ENCODE assay signal across 27 cellular contexts in the genomic region with DNA sequence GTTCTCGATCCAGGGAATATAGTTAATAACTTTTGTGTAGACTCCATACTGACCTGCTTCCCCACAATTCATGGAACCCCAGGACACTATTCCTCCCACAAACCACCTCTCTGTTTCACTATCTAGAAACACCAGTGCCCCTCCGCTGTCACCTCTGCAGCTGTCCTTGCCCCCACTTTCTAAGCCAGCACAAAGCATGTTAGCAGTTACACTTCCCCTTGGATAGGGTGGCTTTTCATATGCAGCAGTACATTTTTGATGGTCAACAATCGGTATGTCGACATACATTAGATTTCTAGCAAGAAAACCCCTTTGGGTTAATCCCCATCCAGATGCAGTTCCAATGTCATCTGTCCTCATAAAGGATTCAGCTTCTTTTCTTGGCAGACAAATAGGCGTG. TPM values are rescaled to one million over a fixed set of nuclear protein-coding genes. Genes with fewer than 3 reads are reported as not detected.
DNase-seq lines count a peak whose midpoint lies in the region; ATAC-seq and TF ChIP-seq lines count a peak whose summit lies in the region.
"Had no signal": no experiment of that assay in that cellular context is flagged by ENCODE, and none has a peak within 500 bp of the region (broad histone marks: within the 10 kb centered on the region; RNA-seq: fewer than 3 reads in every experiment).

No MANE protein-coding gene starts in this region.

- peaks cover 50% of the 10 kb centered on the region for H3K36me3 Mint-ChIP-seq in activated CD4-positive, alpha-beta T cell treated with anti-CD3 and anti-CD28 coated beads, Interleukin-2, amount 10 ng/mL, durations not matched to agents 24 days and 14 days (ENCODE audit: low read depth)
- H3K36me3 Mint-ChIP-seq in CD4-positive, CD25-positive, alpha-beta regulatory T cell: peaks cover 35% of the 10 kb centered on the region
- peaks cover 67% of the 10 kb centered on the region for H3K36me3 Mint-ChIP-seq in activated T-helper 17 cell treated with anti-CD3 and anti-CD28 coated beads, Interleukin-2, amount 50 U/mL, for 72 hours (ENCODE audit: low read depth)
- H3K36me3 Mint-ChIP-seq in glutamatergic neuron (ENCODE audit: unreplicated experiment): peaks cover 5% of the 10 kb centered on the region

- no peaks in the 10 kb centered on the region for H3K9me3 Mint-ChIP-seq in activated CD4-positive, alpha-beta T cell treated with anti-CD3 and anti-CD28 coated beads, Interleukin-2, amount 10 ng/mL, durations not matched to agents 24 days and 14 days
- H3K9me3 Mint-ChIP-seq in CD4-positive, CD25-positive, alpha-beta regulatory T cell: no peaks in the 10 kb centered on the region
- H3K9me3 Mint-ChIP-seq in activated T-helper 17 cell treated with anti-CD3 and anti-CD28 coated beads, Interleukin-2, amount 50 U/mL, for 72 hours: no peaks in the 10 kb centered on the region
- H3K9me3 Mint-ChIP-seq in glutamatergic neuron (ENCODE audit: unreplicated experiment): no peaks in the 10 kb centered on the region
- H3K9me3 Mint-ChIP-seq: CD14-positive monocyte; effector memory CD8-positive, alpha-beta T cell; neural progenitor cell; stimulated activated effector memory CD8-positive, alpha-beta T cell treated with anti-CD3 and anti-CD28 coated beads, Interleukin-12 subunit alpha, Interleukin-12 subunit beta, amount 100 ng/mL, for 72 hours had no signal

- H3K4me1 ChIP-seq in CD4-positive, CD25-positive, alpha-beta regulatory T cell (ENCODE audit: control insufficient read depth, insufficient read depth, low read length, poor library complexity, severe bottlenecking): no peaks in the 10 kb centered on the region
- H3K4me1 ChIP-seq: neural progenitor cell, parathyroid adenoma had no signal

- no peak overlapping the region for H3K4me3 Mint-ChIP-seq in activated CD4-positive, alpha-beta T cell treated with anti-CD3 and anti-CD28 coated beads, Interleukin-2, amount 10 ng/mL, durations not matched to agents 24 days and 14 days
- no peak overlapping the region for H3K4me3 Mint-ChIP-seq in CD4-positive, CD25-positive, alpha-beta regulatory T cell
- no peak overlapping the region for H3K4me3 Mint-ChIP-seq in activated T-helper 17 cell treated with anti-CD3 and anti-CD28 coated beads, Interleukin-2, amount 50 U/mL, for 72 hours
- no peak overlapping the region for H3K4me3 Mint-ChIP-seq in glutamatergic neuron (ENCODE audit: unreplicated experiment)
- H3K4me3 Mint-ChIP-seq: CD14-positive monocyte; effector memory CD8-positive, alpha-beta T cell; neural progenitor cell; stimulated activated effector memory CD8-positive, alpha-beta T cell treated with anti-CD3 and anti-CD28 coated beads, Interleukin-12 subunit alpha, Interleukin-12 subunit beta, amount 100 ng/mL, for 72 hours had no signal

- DNase-seq in activated CD4-positive, alpha-beta T cell treated with anti-CD3 and anti-CD28 coated beads, Interleukin-2, amount 10 ng/mL, durations not matched to agents 24 days and 14 days: no peak
- DNase-seq in activated CD4-positive, alpha-beta T cell treated with anti-CD3 and anti-CD28 coated beads, Interleukin-2, amount 50 U/mL, for 48 hours: no peak
- no peak for DNase-seq in CD4-positive, CD25-positive, alpha-beta regulatory T cell
- DNase-seq in glutamatergic neuron (no peak), NK-92 (lab: John Stamatoyannopoulos, UW; ENCODE audit: unreplicated experiment) (no peak)
- DNase-seq: activated CD4-positive, alpha-beta T cell treated with anti-CD3 and anti-CD28 coated beads, Interleukin-2, amount 50 U/mL, for 4 hours; activated CD8-positive, alpha-beta memory T cell treated with anti-CD3 and anti-CD28 coated beads, Interleukin-2, amount 50 U/mL, for 48 hours; activated effector memory CD4-positive, alpha-beta T cell treated with anti-CD3 and anti-CD28 coated beads, Interleukin-2, amount 50 U/mL, for 16 hours; cortex of kidney; effector memory CD8-positive, alpha-beta T cell; foreskin keratinocyte; H7; mucosa of descending colon; NCI-H2029 treated with DMSO at 0.1 percent for 48 hours; right cardiac atrium; stimulated activated CD4-positive, alpha-beta T cell treated with anti-CD3 and anti-CD28 coated beads, Interleukin-4, amount 100 ng/mL, for 24 hours had no signal

- no peak for TF ChIP-seq CTCF in glutamatergic neuron (IDR thresholded peaks at IDR 0.05; ENCODE audit: partially characterized antibody, unreplicated experiment)

- peaks cover 56% of the 10 kb centered on the region for H3K36me3 ChIP-seq in CD4-positive, CD25-positive, alpha-beta regulatory T cell (ENCODE audit: control insufficient read depth, insufficient read depth, low read length)

- H3K27ac Mint-ChIP-seq in activated CD4-positive, alpha-beta T cell treated with anti-CD3 and anti-CD28 coated beads, Interleukin-2, amount 10 ng/mL, durations not matched to agents 24 days and 14 days: peak overlapping the region; percentile 9
- peak overlapping the region in 2 of 3 donors; percentile 4 to 13 for H3K27ac Mint-ChIP-seq in CD4-positive, CD25-positive, alpha-beta regulatory T cell
- H3K27ac Mint-ChIP-seq in activated T-helper 17 cell treated with anti-CD3 and anti-CD28 coated beads, Interleukin-2, amount 50 U/mL, for 72 hours: peak overlapping the region; percentile 75
- H3K27ac Mint-ChIP-seq in glutamatergic neuron (ENCODE audit: unreplicated experiment): peak overlapping the region; percentile 49
- H3K27ac Mint-ChIP-seq: neural progenitor cell; stimulated activated effector memory CD8-positive, alpha-beta T cell treated with anti-CD3 and anti-CD28 coated beads, Interleukin-12 subunit alpha, Interleukin-12 subunit beta, amount 100 ng/mL, for 72 hours had no signal

- H3K27me3 Mint-ChIP-seq in activated CD4-positive, alpha-beta T cell treated with anti-CD3 and anti-CD28 coated beads, Interleukin-2, amount 10 ng/mL, durations not matched to agents 24 days and 14 days: no peaks in the 10 kb centered on the region
- H3K27me3 Mint-ChIP-seq in CD4-positive, CD25-positive, alpha-beta regulatory T cell: no peaks in the 10 kb centered on the region
- H3K27me3 Mint-ChIP-seq in activated T-helper 17 cell treated with anti-CD3 and anti-CD28 coated beads, Interleukin-2, amount 50 U/mL, for 72 hours: no peaks in the 10 kb centered on the region
- peaks cover 3% of the 10 kb centered on the region for H3K27me3 Mint-ChIP-seq in glutamatergic neuron (ENCODE audit: unreplicated experiment)
- H3K27me3 Mint-ChIP-seq: effector memory CD8-positive, alpha-beta T cell had no signal

- no peaks in the 10 kb centered on the region for H3K27me3 ChIP-seq in CD4-positive, CD25-positive, alpha-beta regulatory T cell (ENCODE audit: control insufficient read depth, insufficient read depth, low read length)
- H3K27me3 ChIP-seq: esophagus muscularis mucosa, foreskin keratinocyte, neural progenitor cell, suprapubic skin had no signal

- H3K9me3 ChIP-seq in CD4-positive, CD25-positive, alpha-beta regulatory T cell (ENCODE audit: control insufficient read depth in 2 of 2, low read length in 2 of 2): no peaks in the 10 kb centered on the region
- H3K9me3 ChIP-seq: esophagus muscularis mucosa, mucosa of descending colon, suprapubic skin had no signal

- ATAC-seq in CD4-positive, CD25-positive, alpha-beta regulatory T cell (ENCODE audit: low read depth in 2 of 2): no peak
- ATAC-seq in activated T-helper 17 cell treated with anti-CD3 and anti-CD28 coated beads, Interleukin-2, amount 50 U/mL, for 72 hours (replicated peaks): no peak
- no peak for ATAC-seq in HG03342 (IDR thresholded peaks at IDR 0.05; ENCODE audit: unreplicated experiment)
- no peak for ATAC-seq in HG03354 (IDR thresholded peaks at IDR 0.05; ENCODE audit: poor library complexity, severe bottlenecking, unreplicated experiment)
- ATAC-seq: effector memory CD8-positive, alpha-beta T cell; foreskin keratinocyte; mucosa of descending colon; right cardiac atrium; stimulated activated effector memory CD8-positive, alpha-beta T cell treated with anti-CD3 and anti-CD28 coated beads, Interleukin-12 subunit alpha, Interleukin-12 subunit beta, amount 100 ng/mL, for 72 hours had no signal

- no peak overlapping the region for H3K4me3 ChIP-seq in CD4-positive, CD25-positive, alpha-beta regulatory T cell (ENCODE audit: low read depth, low read length)
- H3K4me3 ChIP-seq: esophagus muscularis mucosa, lung, mucosa of descending colon, neural progenitor cell, suprapubic skin had no signal

- H3K4me1 Mint-ChIP-seq in activated CD4-positive, alpha-beta T cell treated with anti-CD3 and anti-CD28 coated beads, Interleukin-2, amount 10 ng/mL, durations not matched to agents 24 days and 14 days: peaks cover 9% of the 10 kb centered on the region
- H3K4me1 Mint-ChIP-seq in CD4-positive, CD25-positive, alpha-beta regulatory T cell: peaks cover 4 to 32% (median 16%) of the 10 kb centered on the region in 4 donors
- H3K4me1 Mint-ChIP-seq in activated T-helper 17 cell treated with anti-CD3 and anti-CD28 coated beads, Interleukin-2, amount 50 U/mL, for 72 hours: peaks cover 16% of the 10 kb centered on the region
- no peaks in the 10 kb centered on the region for H3K4me1 Mint-ChIP-seq in glutamatergic neuron (ENCODE audit: low read depth, unreplicated experiment)
- H3K4me1 Mint-ChIP-seq: CD14-positive monocyte, neural progenitor cell had no signal

- intact Hi-C loops in activated CD4-positive, alpha-beta T cell treated with anti-CD3 and anti-CD28 coated beads, Interleukin-2, amount 10 ng/mL, durations not matched to agents 24 days and 14 days (cut with micrococcal nuclease): no loop called here

- no peak overlapping the region for H3K27ac ChIP-seq in CD4-positive, CD25-positive, alpha-beta regulatory T cell (ENCODE audit: insufficient read depth, low read length, poor library complexity, severe bottlenecking)
- H3K27ac ChIP-seq: esophagus muscularis mucosa, foreskin keratinocyte, parathyroid adenoma, suprapubic skin had no signal

RNA-seq across cellular contexts. Expression of a gene that starts 14.4 kb away (rescaled TPM):
- total RNA-seq in activated CD4-positive, alpha-beta T cell treated with anti-CD3 and anti-CD28 coated beads, Interleukin-2, amount 10 ng/mL, durations not matched to agents 24 days and 14 days: 211 and 224 TPM in 2 replicates
- 132 TPM for total RNA-seq in CD4-positive, CD25-positive, alpha-beta regulatory T cell
- 10 to 100 TPM; 65.1 to 91.9 (median 74.8) TPM for polyA plus RNA-seq in CD4-positive, CD25-positive, alpha-beta regulatory T cell
- 100 to 1,000 TPM; 120 to 186 TPM for total RNA-seq in activated T-helper 17 cell treated with anti-CD3 and anti-CD28 coated beads, Interleukin-2, amount 50 U/mL, for 72 hours
- total RNA-seq in glutamatergic neuron (ENCODE audit: unreplicated experiment): 161 TPM

RNA-seq across cellular contexts. Expression of a gene that starts 20.1 kb away (rescaled TPM):
- 0.14 and 0.28 TPM in 2 replicates for total RNA-seq in activated CD4-positive, alpha-beta T cell treated with anti-CD3 and anti-CD28 coated beads, Interleukin-2, amount 10 ng/mL, durations not matched to agents 24 days and 14 days
- total RNA-seq in CD4-positive, CD25-positive, alpha-beta regulatory T cell: not detected
- under 1 TPM in 2 of 4 donors, not detected in 2; 0.15 to 0.29 TPM for polyA plus RNA-seq in CD4-positive, CD25-positive, alpha-beta regulatory T cell
- total RNA-seq in activated T-helper 17 cell treated with anti-CD3 and anti-CD28 coated beads, Interleukin-2, amount 50 U/mL, for 72 hours: under 1 TPM in 1 of 2 donors, not detected in 1; 0.43 TPM
- total RNA-seq in glutamatergic neuron (ENCODE audit: unreplicated experiment): not detected
- total RNA-seq: esophagus muscularis mucosa, lung, mucosa of descending colon, right cardiac atrium, ureter had no signal
- polyA plus RNA-seq: CD14-positive monocyte, right cardiac atrium had no signal

RNA-seq across cellular contexts. Expression of a gene that starts 32.9 kb away (rescaled TPM):
- total RNA-seq in activated CD4-positive, alpha-beta T cell treated with anti-CD3 and anti-CD28 coated beads, Interleukin-2, amount 10 ng/mL, durations not matched to agents 24 days and 14 days: 334 and 346 TPM in 2 replicates
- 29.6 TPM for total RNA-seq in CD4-positive, CD25-positive, alpha-beta regulatory T cell
- 10 to 100 TPM; 61.7 to 89.6 (median 76.5) TPM for polyA plus RNA-seq in CD4-positive, CD25-positive, alpha-beta regulatory T cell
- total RNA-seq in activated T-helper 17 cell treated with anti-CD3 and anti-CD28 coated beads, Interleukin-2, amount 50 U/mL, for 72 hours: 100 to 1,000 TPM in 1 of 2 donors, 10 to 100 TPM in 1; 83.9 to 225 TPM
- 79.4 TPM for total RNA-seq in glutamatergic neuron (ENCODE audit: unreplicated experiment)

Comparison
In these comparisons a context has a peak if more than half of its experiments do, and no peak if none do; other contexts are left out.
1. H3K27ac Mint-ChIP-seq: peak in every context shown above with its lines; median percentile 75 in activated T-helper 17 cell treated with anti-CD3 and anti-CD28 coated beads, Interleukin-2, amount 50 U/mL, for 72 hours; 49 in glutamatergic neuron; 9 in activated CD4-positive, alpha-beta T cell treated with anti-CD3 and anti-CD28 coated beads, Interleukin-2, amount 10 ng/mL, durations not matched to agents 24 days and 14 days; 8 in CD4-positive, CD25-positive, alpha-beta regulatory T cell.